ENCODE assay signal across 1 cellular context in genomic region chr19:1882786-1883692, GRCh38.
A peak's percentile ranks its signal among the peaks of the same experiment; 100 is the strongest.
TF ChIP-seq lines count a peak whose summit lies in the region.

No MANE protein-coding gene starts in this region.

TF ChIP-seq in HepG2, 621 proteins besides CTCF, POLR2A, EP300 and RAD21:
- TF ChIP-seq MED1 (CRISPR knock-in tag; IDR thresholded peaks at IDR 0.05) (no peak), MAFK (conservative IDR thresholded peaks at IDR 0.05 in 1 of 2, IDR thresholded peaks at IDR 0.05 in 1 of 2; ENCODE audit: low read length in 2 of 2) (peak; percentile 10 to 39; a peak in 1 of 4 replicates)
